25 cellular contexts compared by ENCODE assay signal in the genomic region with DNA sequence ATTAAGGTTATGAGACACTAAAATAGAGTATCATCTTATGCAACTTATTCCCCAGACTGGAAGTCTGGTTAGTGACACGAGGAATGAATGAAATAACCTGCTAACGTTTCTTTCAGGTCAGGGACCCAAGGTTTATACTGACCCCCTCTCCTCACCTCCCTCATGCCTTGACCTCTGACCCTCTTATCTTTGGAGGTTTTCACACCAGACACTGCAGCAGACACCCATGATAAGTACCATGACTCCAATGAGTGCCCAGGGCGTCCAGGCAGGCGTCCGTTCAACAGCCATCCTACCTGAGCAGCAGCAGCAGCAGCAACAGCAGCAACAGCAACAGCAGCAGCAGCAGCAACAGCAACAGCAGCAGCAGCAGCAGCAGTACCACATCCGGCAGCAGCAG. TPM values are rescaled to one million over a fixed set of nuclear protein-coding genes. Genes with fewer than 3 reads are reported as not detected.
"Had no signal": no experiment of that assay in that cellular context is flagged by ENCODE, and none has a peak within 500 bp of the region (broad histone marks: within the 10 kb centered on the region; RNA-seq: fewer than 3 reads in every experiment).

No MANE protein-coding gene starts in this region.

- H3K9me3 Mint-ChIP-seq: natural killer cell; neural crest cell; stimulated activated memory B cell treated with anti-CD40 and anti-IgM and Interleukin-4, amounts not matched to agents 10 μg/mL and 1 μg/mL and 100 μg/mL, for 72 hours; stimulated activated naive CD8-positive, alpha-beta T cell treated with anti-CD3 and anti-CD28 coated beads, Interleukin-15, amount 100 ng/mL, for 72 hours had no signal

- ATAC-seq: gastrocnemius medialis; heart right ventricle; left lobe of liver; natural killer cell; sciatic nerve; stimulated activated memory B cell treated with anti-CD40 and anti-IgM and Interleukin-4, amounts not matched to agents 10 μg/mL and 1 μg/mL and 100 μg/mL, for 72 hours; stimulated activated naive CD8-positive, alpha-beta T cell treated with anti-CD3 and anti-CD28 coated beads, Interleukin-15, amount 100 ng/mL, for 72 hours had no signal

- DNase-seq: effector memory CD4-positive, alpha-beta T cell; gastrocnemius medialis; heart right ventricle; hypothalamus; kidney glomerular epithelial cell; mammary epithelial cell; natural killer cell; spleen; stimulated activated CD4-positive, alpha-beta T cell treated with anti-CD3 and anti-CD28 coated beads, Interleukin-15, amount 100 ng/mL, for 24 hours; stimulated activated CD4-positive, alpha-beta T cell treated with anti-CD3 and anti-CD28 coated beads, Interleukin-1b, Interleukin-23, amount 100 ng/mL, for 48 hours; stimulated activated CD4-positive, alpha-beta T cell treated with anti-CD3 and anti-CD28 coated beads, Interleukin-4, amount 100 ng/mL, for 24 hours; stimulated activated naive CD8-positive, alpha-beta T cell treated with anti-CD3 and anti-CD28 coated beads, Interleukin-15, amount 100 ng/mL, for 72 hours; transverse colon had no signal

- H3K27ac Mint-ChIP-seq: natural killer cell; stimulated activated memory B cell treated with anti-CD40 and anti-IgM and Interleukin-4, amounts not matched to agents 10 μg/mL and 1 μg/mL and 100 μg/mL, for 72 hours had no signal

- H3K4me3 Mint-ChIP-seq: natural killer cell; neural crest cell; stimulated activated memory B cell treated with anti-CD40 and anti-IgM and Interleukin-4, amounts not matched to agents 10 μg/mL and 1 μg/mL and 100 μg/mL, for 72 hours; stimulated activated naive CD8-positive, alpha-beta T cell treated with anti-CD3 and anti-CD28 coated beads, Interleukin-15, amount 100 ng/mL, for 72 hours had no signal

- H3K36me3 Mint-ChIP-seq: natural killer cell had no signal

- H3K27me3 Mint-ChIP-seq: stimulated activated memory B cell treated with anti-CD40 and anti-IgM and Interleukin-4, amounts not matched to agents 10 μg/mL and 1 μg/mL and 100 μg/mL, for 72 hours; stimulated activated naive CD8-positive, alpha-beta T cell treated with anti-CD3 and anti-CD28 coated beads, Interleukin-15, amount 100 ng/mL, for 72 hours had no signal

RNA-seq across cellular contexts. Expression of a gene that starts 29.1 kb away (rescaled TPM):
- total RNA-seq: fibroblast of villous mesenchyme, mammary epithelial cell, neural crest cell, osteocyte, pulmonary artery endothelial cell had no signal
- polyA plus RNA-seq: mammary epithelial cell had no signal

RNA-seq across cellular contexts. Expression of a gene that starts 33.9 kb away (rescaled TPM):
- total RNA-seq: esophagus muscularis mucosa, fibroblast of villous mesenchyme, gastrocnemius medialis, heart right ventricle, left lobe of liver, mammary epithelial cell, neural crest cell, osteocyte, pulmonary artery endothelial cell, sciatic nerve, skeletal muscle tissue, subcutaneous adipose tissue, thoracic aorta, transverse colon, urinary bladder had no signal
- polyA plus RNA-seq: heart right ventricle, mammary epithelial cell, urinary bladder had no signal
